ENCODE assay signal across 11 cellular contexts in the genomic region with DNA sequence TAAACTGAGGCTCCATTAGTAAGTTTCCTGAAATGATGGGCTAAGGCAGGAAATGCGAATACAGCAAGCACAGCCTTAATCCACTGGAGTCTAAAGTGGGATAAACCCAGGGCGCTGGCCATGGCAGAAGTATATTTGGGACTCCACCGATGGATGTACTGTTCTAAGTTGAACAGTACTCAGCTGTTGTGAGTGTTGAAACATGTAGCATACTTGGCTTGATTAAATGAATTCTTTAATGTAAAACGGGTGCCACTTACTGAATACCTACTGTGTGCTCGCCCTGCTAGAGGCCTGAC. TPM values are rescaled to one million over a fixed set of nuclear protein-coding genes. Genes with fewer than 3 reads are reported as not detected.
DNase-seq lines count a peak whose midpoint lies in the region; ATAC-seq, FAIRE-seq and TF ChIP-seq lines count a peak whose summit lies in the region.
"Had no signal": no experiment of that assay in that cellular context is flagged by ENCODE, and none has a peak within 500 bp of the region (broad histone marks: within the 10 kb centered on the region; RNA-seq: fewer than 3 reads in every experiment).

No MANE protein-coding gene starts in this region.

- in situ Hi-C loops in GM13977 (cut with MboI; ENCODE audit: low pct_unique_long_range_greater_than_20kb, low sequenced_read_pairs, unreplicated experiment): no loop called here

- H3K9ac ChIP-seq in HUES6 (ENCODE audit: low read length): peak overlapping the region; percentile 75
- peak overlapping the region in 1 of 2 donors; percentile 70 for H3K9ac ChIP-seq in kidney (ENCODE audit: low read length in 2 of 2)

- DNase-seq in kidney: no peak
- DNase-seq in smooth muscle cell of the brain vasculature (ENCODE audit: low read depth, low spot score): peak; percentile 17
- no peak for DNase-seq in NCI-H187 (lab: John Stamatoyannopoulos, UW)
- DNase-seq in GM13977 (ENCODE audit: low spot score): no peak
- DNase-seq: activated CD4-positive, alpha-beta T cell treated with anti-CD3 and anti-CD28 coated beads, Interleukin-2, amount 50 U/mL, for 4 hours; effector memory CD8-positive, alpha-beta T cell; NCI-H2081 treated with DMSO at 0.1 percent for 48 hours had no signal

- no peak overlapping the region for H3K27ac ChIP-seq in HUES6 (ENCODE audit: low read depth, low read length)
- H3K27ac ChIP-seq in kidney (ENCODE audit: low read depth in 2 of 2, low read length in 2 of 2): peak overlapping the region; percentile 80 to 81

- TF ChIP-seq CTCF in brain (conservative IDR thresholded peaks at IDR 0.05) (no peak), kidney (IDR thresholded peaks at IDR 0.05; ENCODE audit: borderline replicate concordance, extremely low read depth, insufficient read depth) (no peak), GM13977 (IDR thresholded peaks at IDR 0.05; ENCODE audit: extremely low read depth, insufficient read depth, missing control alignments) (no peak)

- peaks cover 12% of the 10 kb centered on the region for H3K27me3 Mint-ChIP-seq in brain

- no peaks in the 10 kb centered on the region for H3K9me3 ChIP-seq in HUES6 (ENCODE audit: control insufficient read depth, insufficient read depth, low read depth, low read length)
- H3K9me3 ChIP-seq in kidney (ENCODE audit: control insufficient read depth in 1 of 2, low read length in 2 of 2): no peaks in the 10 kb centered on the region

- no peak for ATAC-seq in HG03520 (IDR thresholded peaks at IDR 0.05; ENCODE audit: unreplicated experiment)
- ATAC-seq in GM18868 (IDR thresholded peaks at IDR 0.05; ENCODE audit: unreplicated experiment): no peak
- ATAC-seq: effector memory CD8-positive, alpha-beta T cell had no signal

- peaks cover 37% of the 10 kb centered on the region for H3K27me3 ChIP-seq in HUES6 (ENCODE audit: control insufficient read depth, insufficient read depth, low read length)

- peaks cover 0 to 5% (median 0%) of the 10 kb centered on the region in 5 experiments for H3K9me3 Mint-ChIP-seq in brain
- H3K9me3 Mint-ChIP-seq: effector memory CD8-positive, alpha-beta T cell had no signal

- H3K4me1 ChIP-seq in HUES6 (ENCODE audit: control insufficient read depth, insufficient read depth, low read length): peaks cover 9% of the 10 kb centered on the region
- peaks cover 3 to 7% of the 10 kb centered on the region in 2 donors for H3K4me1 ChIP-seq in kidney (ENCODE audit: control insufficient read depth in 1 of 2, insufficient read depth in 1 of 2, low read depth in 1 of 2, low read length in 2 of 2)

- H3K4me3 ChIP-seq in HUES6 (ENCODE audit: low read depth, low read length): peak overlapping the region; percentile 81
- H3K4me3 ChIP-seq in kidney (ENCODE audit: low read length in 2 of 2): peak overlapping the region; percentile 80 to 94

- H3K36me3 ChIP-seq in HUES6 (ENCODE audit: control insufficient read depth, insufficient read depth, low read length) (no peaks in the 10 kb centered on the region), kidney (ENCODE audit: control insufficient read depth in 1 of 2, insufficient read depth in 2 of 2, low read length in 2 of 2) (no peaks in the 10 kb centered on the region)

- peaks cover 32% of the 10 kb centered on the region for H3K4me1 Mint-ChIP-seq in brain

- peak overlapping the region; percentile 89 to 98 (median 93) for H3K4me3 Mint-ChIP-seq in brain

- intact Hi-C loops in kidney (cut with DNase I): no loop called here

- no peaks in the 10 kb centered on the region for H3K36me3 Mint-ChIP-seq in brain

- H3K27ac Mint-ChIP-seq in brain: peak overlapping the region in 4 of 5 experiments; percentile 96 to 99 (median 97)
- H3K27ac Mint-ChIP-seq: effector memory CD8-positive, alpha-beta T cell had no signal

- no peak for FAIRE-seq in kidney (lab: Jason Lieb, UNC)

RNA-seq across cellular contexts. Expression of gene SSPN, which starts 1.0 kb away (rescaled TPM):
- 2.2 TPM for polyA plus RNA-seq in brain (ENCODE audit: insufficient read depth, low read depth, low replicate concordance)
- total RNA-seq in kidney: 17.8 TPM
- 3.2 TPM for polyA plus RNA-seq in kidney (ENCODE audit: insufficient read depth, low read depth, low replicate concordance)
